8 cellular contexts compared by ENCODE assay signal in genomic region chr14:96039633-96040311, GRCh38. TPM values are rescaled to one million over a fixed set of nuclear protein-coding genes. Genes with fewer than 3 reads are reported as not detected.
DNase-seq lines count a peak whose midpoint lies in the region; ATAC-seq and TF ChIP-seq lines count a peak whose summit lies in the region.

No MANE protein-coding gene starts in this region.

- H3K4me3 ChIP-seq in SU-DHL-6 (ENCODE audit: insufficient read depth, low read length, poor library complexity, severe bottlenecking), result peak overlapping the region; percentile 79
- peak overlapping the region; percentile 74 for H3K4me3 ChIP-seq in mesodermal cell (ENCODE audit: extremely low read depth, insufficient read depth, low read length, poor library complexity, severe bottlenecking)
- peak overlapping the region; percentile 57 to 83 (median 75) for H3K4me3 ChIP-seq in tibial nerve

- peaks cover 4% of the 10 kb centered on the region for H3K4me1 ChIP-seq in mesodermal cell (ENCODE audit: control insufficient read depth, insufficient read depth, low read length, poor library complexity, severe bottlenecking)
- H3K4me1 ChIP-seq in tibial nerve, result peaks cover 0 to 34% (median 14%) of the 10 kb centered on the region in 4 donors

- 0 to 1% methylated on average over 9 to 31 of the region's 56 CpGs for WGBS in mesodermal cell (ENCODE audit: insufficient coverage in 2 of 2), 2 experiments
- 0 to 2% methylated on average over 34 to 42 of the region's 56 CpGs for WGBS in tibial nerve, 2 donors

- TF ChIP-seq CTCF in SU-DHL-6 (IDR thresholded peaks at IDR 0.05; ENCODE audit: insufficient read depth, low read length, poor library complexity, severe bottlenecking), result peak; percentile 57
- no peak for TF ChIP-seq CTCF in tibial nerve (IDR thresholded peaks at IDR 0.05)

- peak overlapping the region; percentile 95 for H2AFZ ChIP-seq in SU-DHL-6 (ENCODE audit: low read depth, low read length, severe bottlenecking)

- H3K9me3 ChIP-seq in SU-DHL-6 (ENCODE audit: insufficient read depth, low read length) (no peaks in the 10 kb centered on the region), mesodermal cell (ENCODE audit: control insufficient read depth, low read length) (no peaks in the 10 kb centered on the region), tibial nerve (no peaks in the 10 kb centered on the region)

- no peak for TF ChIP-seq POLR2A in tibial nerve (IDR thresholded peaks at IDR 0.05)

- no peaks in the 10 kb centered on the region for H3K27me3 ChIP-seq in SU-DHL-6 (ENCODE audit: low read length)
- H3K27me3 ChIP-seq in tibial nerve, result peaks cover 0 to 4% of the 10 kb centered on the region in 2 donors

- peaks cover 4 to 7% of the 10 kb centered on the region in 2 donors for H3K4me1 Mint-ChIP-seq in effector memory CD8-positive, alpha-beta T cell (ENCODE audit: low read depth in 2 of 2)

- peak overlapping the region; percentile 83 for H3K9ac ChIP-seq in SU-DHL-6 (ENCODE audit: low read length)

- H3K4me3 Mint-ChIP-seq in effector memory CD8-positive, alpha-beta T cell, result peak overlapping the region; percentile 66 to 68

- peak overlapping the region; percentile 53 for H3K4me2 ChIP-seq in SU-DHL-6 (ENCODE audit: low read depth, low read length, poor library complexity, severe bottlenecking)

- H3K9me2 ChIP-seq in SU-DHL-6 (replicated peaks; ENCODE audit: insufficient read depth, low read length), result no peaks in the 10 kb centered on the region

- TF ChIP-seq EP300 in tibial nerve (IDR thresholded peaks at IDR 0.05), result no peak

- no peaks in the 10 kb centered on the region for H3F3A ChIP-seq in SU-DHL-6 (ENCODE audit: insufficient read depth)

- H3K9me3 Mint-ChIP-seq in effector memory CD8-positive, alpha-beta T cell, result no peaks in the 10 kb centered on the region

- peak; percentile 18 for ATAC-seq in GM19438 (IDR thresholded peaks at IDR 0.05; ENCODE audit: low read depth, unreplicated experiment)
- ATAC-seq in effector memory CD8-positive, alpha-beta T cell (replicated peaks), result no peak
- no peak for ATAC-seq in GM21423 (IDR thresholded peaks at IDR 0.05; ENCODE audit: unreplicated experiment)

- peak; percentile 40 for DNase-seq in AG08396 (ENCODE audit: low spot score)
- no peak for DNase-seq in effector memory CD8-positive, alpha-beta T cell
- no peak for DNase-seq in tibial nerve (ENCODE audit: low spot score in 2 of 2)
- DNase-seq in SIG-M5 treated with dmso at 0.1 percent for 504 hours (lab: John Stamatoyannopoulos, UW; ENCODE audit: unreplicated experiment), result no peak

- H3K36me3 ChIP-seq in SU-DHL-6 (ENCODE audit: low read length), result no peaks in the 10 kb centered on the region
- peaks cover 9% of the 10 kb centered on the region for H3K36me3 ChIP-seq in mesodermal cell (ENCODE audit: control insufficient read depth, insufficient read depth, low read length)
- H3K36me3 ChIP-seq in tibial nerve, result no peaks in the 10 kb centered on the region

- no peaks in the 10 kb centered on the region for H3K79me2 ChIP-seq in SU-DHL-6 (ENCODE audit: insufficient read depth, low read length)

- no peak overlapping the region for H3K27ac Mint-ChIP-seq in effector memory CD8-positive, alpha-beta T cell

- H3K36me3 Mint-ChIP-seq in effector memory CD8-positive, alpha-beta T cell (ENCODE audit: insufficient read depth), result no peaks in the 10 kb centered on the region

- H3K27ac ChIP-seq in SU-DHL-6 (ENCODE audit: low read depth, low read length) (no peak overlapping the region), mesodermal cell (ENCODE audit: low read depth, low read length, severe bottlenecking) (peak overlapping the region; percentile 69), tibial nerve (peak overlapping the region; percentile 1 to 89 (median 73))

- peaks cover 46 to 95% of the 10 kb centered on the region in 2 donors for H3K27me3 Mint-ChIP-seq in effector memory CD8-positive, alpha-beta T cell

- H4K20me1 ChIP-seq in SU-DHL-6 (ENCODE audit: low read depth, low read length), result no peaks in the 10 kb centered on the region

RNA-seq across cellular contexts. Expression of gene C14orf132, which starts 0.6 kb away (rescaled TPM):
- polyA plus RNA-seq in mesodermal cell (2013, experiment 1 of 2), result 24.6 TPM
- 24.5 TPM for polyA plus RNA-seq in mesodermal cell (2013, experiment 2 of 2)
- 10 to 100 TPM in 3 of 4 donors, 1 to 10 TPM in 1; 7.8 to 16.9 (median 15.0) TPM for total RNA-seq in tibial nerve
